ENCODE assay signal across 1 cellular context in genomic region chr1:31575373-31576140, GRCh38.
A peak's percentile ranks its signal among the peaks of the same experiment; 100 is the strongest.
TF ChIP-seq lines count a peak whose summit lies in the region.

No MANE protein-coding gene starts in this region.

TF ChIP-seq in HepG2, 621 proteins besides CTCF, POLR2A, EP300 and RAD21 (continued from another document and continues in another):
- no peak for TF ChIP-seq E2F2 (CRISPR knock-in tag; IDR thresholded peaks at IDR 0.05; ENCODE audit: borderline replicate concordance)
- no peak for TF ChIP-seq ZBTB8A (CRISPR knock-in tag; IDR thresholded peaks at IDR 0.05; ENCODE audit: borderline replicate concordance, low read depth)
- 0 out of 2 replicates have a peak, but pooled peaks have one; percentile 35 for TF ChIP-seq ZNF749 (CRISPR knock-in tag; IDR thresholded peaks at IDR 0.05; ENCODE audit: borderline replicate concordance)
- TF ChIP-seq BORCS8-MEF2B (CRISPR knock-in tag; IDR thresholded peaks at IDR 0.05), result peak; percentile 70
- no peak for TF ChIP-seq ZZZ3 (CRISPR knock-in tag; IDR thresholded peaks at IDR 0.05; ENCODE audit: borderline replicate concordance)
- no peak for TF ChIP-seq TOPORS (CRISPR knock-in tag; IDR thresholded peaks at IDR 0.05)
- TF ChIP-seq DPF2 (CRISPR knock-in tag; IDR thresholded peaks at IDR 0.05; ENCODE audit: borderline replicate concordance, low read depth), result peak; percentile 63
- no peak for TF ChIP-seq TCF12 (IDR thresholded peaks at IDR 0.05)
- no peak for TF ChIP-seq TCF12 (CRISPR knock-in tag; IDR thresholded peaks at IDR 0.05)
- TF ChIP-seq ZBTB43 (CRISPR knock-in tag; conservative IDR thresholded peaks at IDR 0.05), result no peak
- no peak for TF ChIP-seq CREB3 (CRISPR knock-in tag; IDR thresholded peaks at IDR 0.05)
- no peak for TF ChIP-seq PBX3 (CRISPR knock-in tag; IDR thresholded peaks at IDR 0.05; ENCODE audit: borderline replicate concordance)
- TF ChIP-seq GTF3A (CRISPR knock-in tag; conservative IDR thresholded peaks at IDR 0.05), result no peak
- TF ChIP-seq RERE (CRISPR knock-in tag; IDR thresholded peaks at IDR 0.05; ENCODE audit: low read depth), result peak; percentile 55; the same call in 1 of the 2 replicates
- no peak for TF ChIP-seq ZNF180 (CRISPR knock-in tag; IDR thresholded peaks at IDR 0.05; ENCODE audit: borderline replicate concordance, low read depth)
- TF ChIP-seq TRIM24 (CRISPR knock-in tag; IDR thresholded peaks at IDR 0.05), result no peak
- TF ChIP-seq MTERF4 (CRISPR knock-in tag; IDR thresholded peaks at IDR 0.05), result no peak
- no peak for TF ChIP-seq FLYWCH1 (CRISPR knock-in tag; IDR thresholded peaks at IDR 0.05)
- peak; percentile 90 for TF ChIP-seq TFAP4 (IDR thresholded peaks at IDR 0.05; ENCODE audit: borderline replicate concordance, low read depth)
- TF ChIP-seq ZNF101 (CRISPR knock-in tag; IDR thresholded peaks at IDR 0.05; ENCODE audit: borderline replicate concordance, low read depth), result no peak
- TF ChIP-seq ZNF142 (CRISPR knock-in tag; IDR thresholded peaks at IDR 0.05), result no peak
- no peak; the same call in 1 of the 2 replicates for TF ChIP-seq ZMYM4 (CRISPR knock-in tag; IDR thresholded peaks at IDR 0.05)
- TF ChIP-seq FOSL2 (CRISPR knock-in tag; IDR thresholded peaks at IDR 0.05), result peak; percentile 51; the same call in 1 of the 2 replicates
- TF ChIP-seq ARID3A (IDR thresholded peaks at IDR 0.05; ENCODE audit: low read depth, low read length), result no peak
